Comparison of ENCODE assay signal across 13 cellular contexts in the genomic region with DNA sequence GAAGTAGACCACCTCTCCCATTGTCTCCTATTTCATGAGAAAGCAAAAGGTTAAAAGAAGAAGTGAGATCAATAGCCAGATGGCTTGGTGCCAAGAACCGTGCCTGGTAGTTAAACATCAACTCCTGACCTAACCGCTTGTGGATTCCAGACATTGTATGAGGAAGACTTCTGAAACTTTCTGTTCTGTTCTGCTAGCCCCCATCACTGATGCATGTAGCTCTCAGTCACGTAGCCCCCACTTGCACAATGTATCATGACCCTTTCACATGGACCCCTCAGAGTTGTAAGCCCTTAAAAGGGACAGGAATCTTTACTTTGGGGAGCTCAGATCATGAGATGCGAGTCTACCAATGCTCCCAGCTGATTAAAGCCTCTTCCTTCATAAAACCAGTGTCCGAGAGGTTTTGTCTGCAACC.
A peak's percentile ranks its signal among the peaks of the same experiment; 100 is the strongest.
DNase-seq lines count a peak whose midpoint lies in the region; ATAC-seq, FAIRE-seq and TF ChIP-seq lines count a peak whose summit lies in the region.
"Had no signal": no experiment of that assay in that cellular context is flagged by ENCODE, and none has a peak within 500 bp of the region (broad histone marks: within the 10 kb centered on the region; RNA-seq: fewer than 3 reads in every experiment).

No MANE protein-coding gene starts in this region.

- H3K79me2 ChIP-seq in GM23248 (ENCODE audit: insufficient read depth): no peaks in the 10 kb centered on the region

- TF ChIP-seq POLR2A in testis (IDR thresholded peaks at IDR 0.05): no peak

- H3K36me3 ChIP-seq in colonic mucosa (no peaks in the 10 kb centered on the region), GM23248 (ENCODE audit: low read depth) (no peaks in the 10 kb centered on the region), testis (ENCODE audit: low read depth, missing control alignments) (no peaks in the 10 kb centered on the region)
- H3K36me3 ChIP-seq: upper lobe of right lung had no signal

- no peaks in the 10 kb centered on the region for H3F3A ChIP-seq in GM23248 (ENCODE audit: insufficient read depth)

- in situ Hi-C loops in GM23248 (cut with MboI): no loop called here

- ATAC-seq in GM21528 (IDR thresholded peaks at IDR 0.05; ENCODE audit: low FRiP score, unreplicated experiment) (peak; percentile 52), HG03571 (IDR thresholded peaks at IDR 0.05; ENCODE audit: unreplicated experiment) (peak; percentile 63)
- ATAC-seq: left lung, psoas muscle, upper lobe of right lung had no signal

- WGBS in GM23248 (ENCODE audit: low coverage in 1 of 2, low lambda C conversion rate in 2 of 2, missing lambda C conversion rate in 2 of 2), 2 experiments: 77 to 81% methylated on average over 5 of the region's 5 CpGs
- 86 to 87% methylated on average over 5 of the region's 5 CpGs for WGBS in testis, 2 donors

- peak; percentile 94 for FAIRE-seq in GM18507 (lab: Jason Lieb, UNC)

- DNase-seq in GM18507 (ENCODE audit: extremely low spot score, insufficient read length, low read depth): no peak
- peak; percentile 26 for DNase-seq in colonic mucosa
- no peak for DNase-seq in NCI-H446 treated with DMSO at 0.1 percent for 48 hours (lab: John Stamatoyannopoulos, UW)
- DNase-seq in activated gamma-delta T cell (lab: John Stamatoyannopoulos, UW): no peak
- DNase-seq in GM23248: no peak
- no peak for DNase-seq in testis
- DNase-seq: IMR-90, left lung, NCI-H510A treated with DMSO at 0.1 percent for 48 hours, psoas muscle, upper lobe of right lung had no signal

- H4K20me1 ChIP-seq in GM23248 (ENCODE audit: insufficient read depth): 0 out of 2 replicates have a peak, but pooled peaks cover 4% of the 10 kb centered on the region

- H3K27ac ChIP-seq in colonic mucosa (no peak overlapping the region), GM23248 (no peak overlapping the region), testis (no peak overlapping the region)
- H3K27ac ChIP-seq: left lung, psoas muscle, upper lobe of right lung had no signal

- H3K4me2 ChIP-seq in GM23248 (ENCODE audit: unreplicated experiment): no peak overlapping the region

- TF ChIP-seq CTCF in colonic mucosa (IDR thresholded peaks at IDR 0.05) (no peak), testis (IDR thresholded peaks at IDR 0.05) (no peak)

- no peaks in the 10 kb centered on the region for H3K27me3 ChIP-seq in colonic mucosa
- H3K27me3 ChIP-seq in GM23248 (replicated peaks; ENCODE audit: insufficient read depth): no peaks in the 10 kb centered on the region
- no peaks in the 10 kb centered on the region for H3K27me3 ChIP-seq in testis
- H3K27me3 ChIP-seq: left lung, upper lobe of right lung had no signal

- no peaks in the 10 kb centered on the region for H3K9me2 ChIP-seq in GM23248 (ENCODE audit: insufficient read depth)

- H2AFZ ChIP-seq in GM23248: no peak overlapping the region

- intact Hi-C loops in colonic mucosa (cut with DNase I) (no loop called here), testis (cut with DNase I; ENCODE audit: low total_unique reads) (no loop called here)

- H3K9ac ChIP-seq in colonic mucosa (ENCODE audit: low read depth in 2 of 2, low read length in 2 of 2): no peak overlapping the region
- no peak overlapping the region for H3K9ac ChIP-seq in GM23248

- no peaks in the 10 kb centered on the region for H3K9me3 ChIP-seq in colonic mucosa
- H3K9me3 ChIP-seq in GM23248 (ENCODE audit: low read depth): no peaks in the 10 kb centered on the region
- H3K9me3 ChIP-seq in testis: no peaks in the 10 kb centered on the region
- H3K9me3 ChIP-seq: upper lobe of right lung had no signal

- H3K4me1 ChIP-seq in colonic mucosa (no peaks in the 10 kb centered on the region), GM23248 (ENCODE audit: insufficient read depth) (no peaks in the 10 kb centered on the region), testis (no peaks in the 10 kb centered on the region)
- H3K4me1 ChIP-seq: left lung, psoas muscle, upper lobe of right lung had no signal

- H3K4me3 ChIP-seq in colonic mucosa (no peak overlapping the region), GM23248 (no peak overlapping the region), testis (no peak overlapping the region)
- H3K4me3 ChIP-seq: left lung, psoas muscle, upper lobe of right lung had no signal
